ENCODE assay signal across 8 cellular contexts in the genomic region with DNA sequence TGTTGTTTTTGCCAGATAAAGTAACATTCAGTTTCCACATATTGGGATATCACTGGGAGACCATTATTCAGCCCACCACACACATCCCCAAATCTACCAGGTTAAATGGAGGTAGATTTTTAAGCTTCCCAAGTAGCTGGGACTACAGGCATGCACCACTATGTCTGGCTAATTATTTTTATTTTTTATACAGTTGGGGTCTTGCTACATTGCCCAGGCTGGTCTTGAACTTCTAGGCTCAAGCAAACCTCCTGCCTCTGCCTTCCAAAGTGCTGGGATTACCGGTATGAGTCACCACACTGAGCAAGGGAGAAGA.
DNase-seq lines count a peak whose midpoint lies in the region; ATAC-seq and TF ChIP-seq lines count a peak whose summit lies in the region.

No MANE protein-coding gene starts in this region.

- H3K4me1 Mint-ChIP-seq in HFFc6 (ENCODE audit: low read depth), result peaks cover 56% of the 10 kb centered on the region
- H3K4me1 Mint-ChIP-seq in activated CD4-positive, alpha-beta memory T cell treated with anti-CD3 and anti-CD28 coated beads for 36 hours (ENCODE audit: low read depth), result peaks cover 36% of the 10 kb centered on the region

- no peak for DNase-seq in HFFc6
- no peak for DNase-seq in activated CD4-positive, alpha-beta memory T cell treated with anti-CD3 and anti-CD28 coated beads for 36 hours
- no peak for DNase-seq in foreskin keratinocyte
- DNase-seq in spleen, result no peak
- no peak for DNase-seq in NCI-H2196 treated with DMSO at 0.1 percent for 48 hours (lab: John Stamatoyannopoulos, UW; ENCODE audit: unreplicated experiment)
- DNase-seq in posterior cingulate gyrus, result no peak
- no peak for DNase-seq in T-helper 9 cell

- peak overlapping the region; percentile 69 for H3K4me3 Mint-ChIP-seq in HFFc6
- H3K4me3 Mint-ChIP-seq in activated CD4-positive, alpha-beta memory T cell treated with anti-CD3 and anti-CD28 coated beads for 36 hours, result peak overlapping the region; percentile 10

- H3K36me3 Mint-ChIP-seq in HFFc6 (ENCODE audit: low read depth), result peaks cover 11% of the 10 kb centered on the region; the same call in 1 of the 2 replicates
- peaks cover 2% of the 10 kb centered on the region for H3K36me3 Mint-ChIP-seq in activated CD4-positive, alpha-beta memory T cell treated with anti-CD3 and anti-CD28 coated beads for 36 hours

- no peak for TF ChIP-seq POLR2A in spleen (IDR thresholded peaks at IDR 0.05)

- H3K9me3 ChIP-seq in spleen, result no peaks in the 10 kb centered on the region

- ATAC-seq in foreskin keratinocyte (no peak), GM19467 (IDR thresholded peaks at IDR 0.05; ENCODE audit: unreplicated experiment) (no peak)

- intact Hi-C loops in activated CD4-positive, alpha-beta memory T cell treated with anti-CD3 and anti-CD28 coated beads for 36 hours (cut with micrococcal nuclease), result no loop called here
- intact Hi-C loops in spleen (cut with DNase I; ENCODE audit: low total_unique reads) (no loop called here), posterior cingulate gyrus (cut with DNase I) (no loop called here)

- H3K4me1 ChIP-seq in foreskin keratinocyte (peaks cover 22% of the 10 kb centered on the region), spleen (peaks cover 0 to 67% (median 22%) of the 10 kb centered on the region in 6 donors)

- peak overlapping the region in 1 of 8 donors; percentile 48 for H3K4me3 ChIP-seq in spleen

- H3K27me3 ChIP-seq in foreskin keratinocyte (no peaks in the 10 kb centered on the region), spleen (replicated peaks in 1 of 7) (no peaks in the 10 kb centered on the region)

- no peak for TF ChIP-seq CTCF in HFFc6 (IDR thresholded peaks at IDR 0.05)
- TF ChIP-seq CTCF in foreskin keratinocyte (conservative IDR thresholded peaks at IDR 0.05), result no peak
- TF ChIP-seq CTCF in spleen (IDR thresholded peaks at IDR 0.05 in 8 of 11, conservative IDR thresholded peaks at IDR 0.05 in 3 of 11), result no peak

- H3K27ac ChIP-seq in foreskin keratinocyte (peak overlapping the region; percentile 78), spleen (peak overlapping the region in 7 of 8 donors; percentile 77 to 100 (median 88))

- H3K27ac Mint-ChIP-seq in HFFc6, result peak overlapping the region; percentile 99
- H3K27ac Mint-ChIP-seq in activated CD4-positive, alpha-beta memory T cell treated with anti-CD3 and anti-CD28 coated beads for 36 hours, result peak overlapping the region; percentile 88

- H3K27me3 Mint-ChIP-seq in HFFc6 (ENCODE audit: insufficient read depth), result peaks cover 2% of the 10 kb centered on the region
- H3K27me3 Mint-ChIP-seq in activated CD4-positive, alpha-beta memory T cell treated with anti-CD3 and anti-CD28 coated beads for 36 hours, result no peaks in the 10 kb centered on the region

- H3K9me3 Mint-ChIP-seq in HFFc6, result no peaks in the 10 kb centered on the region; the same call in 1 of the 2 replicates
- H3K9me3 Mint-ChIP-seq in activated CD4-positive, alpha-beta memory T cell treated with anti-CD3 and anti-CD28 coated beads for 36 hours, result no peaks in the 10 kb centered on the region

- CTCF ChIA-PET in activated CD4-positive, alpha-beta memory T cell treated with anti-CD3 and anti-CD28 coated beads for 36 hours (lab: Charles Lee), result interaction anchor here (1.0 to 1.9 kb wide), 8 partner anchors 29 to 154 kb away, joined by 3 to 7 read pairs (median 4); no protein-coding TSS in a partner anchor

- 33 to 58% (median 50%) methylated on average over 1 of the region's 1 CpG for WGBS in spleen, 5 donors

- no peaks in the 10 kb centered on the region for H3K36me3 ChIP-seq in spleen

- POLR2A ChIA-PET in activated CD4-positive, alpha-beta memory T cell treated with anti-CD3 and anti-CD28 coated beads for 36 hours (lab: Charles Lee), result interaction anchor here (1.1 to 1.8 kb wide), 9 partner anchors 28 to 118 kb away, joined by 3 to 16 read pairs (median 4); no protein-coding TSS in a partner anchor
